14 cellular contexts compared by ENCODE assay signal in the genomic region with DNA sequence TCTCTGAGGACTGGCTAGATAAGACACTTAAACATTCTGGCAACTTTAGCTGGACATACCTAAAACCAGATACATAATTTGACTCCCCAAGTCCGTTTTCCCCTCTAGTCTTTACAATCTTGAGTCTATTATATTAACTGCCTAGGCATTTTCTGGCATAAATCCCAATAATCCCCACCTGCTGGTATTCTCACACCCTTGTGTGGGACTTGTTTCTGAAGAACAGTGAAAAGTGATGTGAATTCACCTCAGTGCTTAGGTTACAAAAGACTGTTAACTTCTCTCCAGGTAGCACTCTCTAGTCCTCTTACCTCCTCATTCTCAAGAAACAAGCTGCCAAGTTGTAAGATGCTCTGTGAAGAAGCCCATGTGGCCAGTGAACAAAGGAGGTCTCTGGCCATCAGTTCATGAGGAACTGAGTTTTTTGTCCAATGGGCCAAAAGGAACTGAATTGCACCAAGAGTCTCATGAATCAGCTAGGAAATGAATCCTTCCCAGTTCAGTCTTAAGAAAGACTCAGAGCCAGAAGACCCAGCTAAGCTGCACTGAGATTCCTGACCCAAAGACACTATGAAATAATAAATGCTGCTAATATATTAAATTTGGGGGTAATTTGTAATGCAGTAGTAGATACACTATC. TPM values are rescaled to one million over a fixed set of nuclear protein-coding genes. Genes with fewer than 3 reads are reported as not detected.
DNase-seq lines count a peak whose midpoint lies in the region; ATAC-seq and TF ChIP-seq lines count a peak whose summit lies in the region.
"Had no signal": no experiment of that assay in that cellular context is flagged by ENCODE, and none has a peak within 500 bp of the region (broad histone marks: within the 10 kb centered on the region; RNA-seq: fewer than 3 reads in every experiment).

No MANE protein-coding gene starts in this region.

- H3K4me3 ChIP-seq in breast epithelium (no peak overlapping the region), iPS-20b (ENCODE audit: low read length) (no peak overlapping the region), uterus (no peak overlapping the region), mesenchymal stem cell (ENCODE audit: insufficient read depth in 1 of 2, low read depth in 1 of 2, low read length in 2 of 2) (no peak overlapping the region)
- H3K4me3 ChIP-seq: esophagus muscularis mucosa, skin epidermis had no signal

- no peaks in the 10 kb centered on the region for H3K27me3 Mint-ChIP-seq in MCF 10A (ENCODE audit: insufficient read depth, unreplicated experiment)
- H3K27me3 Mint-ChIP-seq in T-helper 17 cell, result no peaks in the 10 kb centered on the region

- H2AFZ ChIP-seq in mesenchymal stem cell (ENCODE audit: low read depth, low read length), result no peak overlapping the region

- H3K4me1 Mint-ChIP-seq in MCF 10A (ENCODE audit: insufficient read depth, unreplicated experiment) (peaks cover 17% of the 10 kb centered on the region), T-helper 17 cell (peaks cover 37% of the 10 kb centered on the region)

- peak; percentile 13 for DNase-seq in MCF 10A (ENCODE audit: unreplicated experiment)
- DNase-seq in breast epithelium (ENCODE audit: low spot score in 2 of 2), result no peak
- DNase-seq in T-helper 17 cell, result no peak
- no peak for DNase-seq in uterus
- DNase-seq in NCI-H1105 (lab: John Stamatoyannopoulos, UW), result no peak
- DNase-seq in mesenchymal stem cell, result no peak
- DNase-seq in left cardiac atrium, result no peak
- DNase-seq: activated T-cell treated with anti-CD3 and anti-CD28 coated beads, Interleukin-2, amount 50 U/mL, for 48 hours; GF-D8; NCI-H446 treated with DMSO at 0.1 percent for 48 hours; SHP77 treated with DMSO at 0.1 percent for 48 hours had no signal

- WGBS in mesenchymal stem cell, result 83% methylated on average over 1 of the region's 1 CpG

- no peak overlapping the region for H2AK5ac ChIP-seq in mesenchymal stem cell (ENCODE audit: low read length, severe bottlenecking)

- no peak for TF ChIP-seq CTCF in MCF 10A (IDR thresholded peaks at IDR 0.05; ENCODE audit: unreplicated experiment)
- no peak for TF ChIP-seq CTCF in breast epithelium (IDR thresholded peaks at IDR 0.05)
- TF ChIP-seq CTCF in uterus (IDR thresholded peaks at IDR 0.05), result no peak

- no peak for TF ChIP-seq POLR2A in breast epithelium (IDR thresholded peaks at IDR 0.05)
- no peak for TF ChIP-seq POLR2A in uterus (IDR thresholded peaks at IDR 0.05)

- H2BK12ac ChIP-seq in mesenchymal stem cell (ENCODE audit: low read length in 2 of 2), result no peak overlapping the region

- peak overlapping the region; percentile 54; the same call in 1 of the 2 replicates for H3K9ac ChIP-seq in iPS-20b (ENCODE audit: low read depth, low read length)
- no peak overlapping the region for H3K9ac ChIP-seq in mesenchymal stem cell (ENCODE audit: low read length)

- no peaks in the 10 kb centered on the region for H3K36me3 ChIP-seq in breast epithelium
- no peaks in the 10 kb centered on the region for H3K36me3 ChIP-seq in iPS-20b (ENCODE audit: insufficient read depth, low read depth, low read length)
- no peaks in the 10 kb centered on the region for H3K36me3 ChIP-seq in uterus
- H3K36me3 ChIP-seq in mesenchymal stem cell (ENCODE audit: control insufficient read depth in 1 of 2, insufficient read depth in 2 of 2, low read depth in 1 of 2, low read length in 2 of 2), result peaks cover 0 to 2% of the 10 kb centered on the region in 2 experiments

- H3K4me1 ChIP-seq in breast epithelium, result no peaks in the 10 kb centered on the region
- peaks cover 4% of the 10 kb centered on the region; the same call in 1 of the 2 replicates for H3K4me1 ChIP-seq in iPS-20b (ENCODE audit: insufficient read depth, low read length)
- H3K4me1 ChIP-seq in uterus, result peaks cover 0 to 7% of the 10 kb centered on the region in 2 donors
- peaks cover 9% of the 10 kb centered on the region for H3K4me1 ChIP-seq in mesenchymal stem cell (ENCODE audit: control insufficient read depth, insufficient read depth, low read depth, low read length)

- BruUV-seq in MCF 10A (replicated peaks; lab: Mats Ljungman, UMichigan), result no TSS peak

- H3K18ac ChIP-seq in mesenchymal stem cell (ENCODE audit: low read depth in 1 of 2, low read length in 2 of 2), result no peak overlapping the region

- H3K36me3 Mint-ChIP-seq in MCF 10A (ENCODE audit: insufficient read depth, unreplicated experiment) (no peaks in the 10 kb centered on the region), T-helper 17 cell (ENCODE audit: low read depth) (peaks cover 5% of the 10 kb centered on the region)

- ATAC-seq in T-helper 17 cell (no peak), left cardiac atrium (no peak)

- no peak overlapping the region for H2BK5ac ChIP-seq in mesenchymal stem cell (ENCODE audit: low read depth, low read length, poor library complexity, severe bottlenecking)

- no peak overlapping the region for H3K23ac ChIP-seq in mesenchymal stem cell (ENCODE audit: low read length in 2 of 2)

- POLR2A ChIA-PET in MCF 10A (lab: Yijun Ruan, JAX), result interaction anchor here (1.5 kb wide), 1 partner anchor 57 kb away, joined by 6 read pairs; no protein-coding TSS in a partner anchor

- H3K79me1 ChIP-seq in mesenchymal stem cell (replicated peaks; ENCODE audit: low read length, poor library complexity, severe bottlenecking), result peaks cover 11% of the 10 kb centered on the region

- H3K9me3 ChIP-seq in breast epithelium, result no peaks in the 10 kb centered on the region
- H3K9me3 ChIP-seq in T-helper 17 cell (ENCODE audit: control insufficient read depth, low read length, poor library complexity, severe bottlenecking), result no peaks in the 10 kb centered on the region
- H3K9me3 ChIP-seq in iPS-20b (ENCODE audit: insufficient read depth, low read depth, low read length), result no peaks in the 10 kb centered on the region
- H3K9me3 ChIP-seq in uterus, result no peaks in the 10 kb centered on the region
- H3K9me3 ChIP-seq in mesenchymal stem cell (ENCODE audit: control insufficient read depth, low read length), result no peaks in the 10 kb centered on the region
- H3K9me3 ChIP-seq: esophagus muscularis mucosa had no signal

- H3K9me3 Mint-ChIP-seq in MCF 10A (ENCODE audit: unreplicated experiment), result no peaks in the 10 kb centered on the region

- peak overlapping the region; percentile 46 for H3K27ac Mint-ChIP-seq in MCF 10A (ENCODE audit: low read depth, unreplicated experiment)
- peak overlapping the region; percentile 16 for H3K27ac Mint-ChIP-seq in T-helper 17 cell

- no peak overlapping the region for H3K4me3 Mint-ChIP-seq in MCF 10A (ENCODE audit: unreplicated experiment)
- no peak overlapping the region for H3K4me3 Mint-ChIP-seq in T-helper 17 cell

- CTCF ChIA-PET in MCF 10A (lab: Yijun Ruan, JAX), result interaction anchor here (0.5 to 1.0 kb wide), 4 partner anchors 10 to 830 kb away, joined by 3 read pairs; no protein-coding TSS in a partner anchor

- H3K27me3 ChIP-seq in breast epithelium (no peaks in the 10 kb centered on the region), iPS-20b (ENCODE audit: insufficient read depth, low read length) (no peaks in the 10 kb centered on the region), uterus (no peaks in the 10 kb centered on the region), mesenchymal stem cell (ENCODE audit: control insufficient read depth in 1 of 2, insufficient read depth in 1 of 2, low read length in 2 of 2) (no peaks in the 10 kb centered on the region)
- H3K27me3 ChIP-seq: esophagus muscularis mucosa had no signal

- no peak overlapping the region for H2BK15ac ChIP-seq in mesenchymal stem cell (ENCODE audit: low read depth, poor library complexity, severe bottlenecking)

- no peak overlapping the region for H2BK120ac ChIP-seq in mesenchymal stem cell (ENCODE audit: low read depth, low read length)

- no peak overlapping the region for H3K14ac ChIP-seq in mesenchymal stem cell (ENCODE audit: low read length in 2 of 2)

- H3K27ac ChIP-seq in breast epithelium, result no peak overlapping the region
- no peak overlapping the region for H3K27ac ChIP-seq in iPS-20b (ENCODE audit: low read length)
- H3K27ac ChIP-seq in uterus, result no peak overlapping the region
- H3K27ac ChIP-seq in mesenchymal stem cell (ENCODE audit: low read length, poor library complexity, severe bottlenecking), result no peak overlapping the region
- H3K27ac ChIP-seq: esophagus muscularis mucosa had no signal

- intact Hi-C loops in MCF 10A (cut with micrococcal nuclease) (loop anchor here (10.0 kb wide), 1 partner anchor 324 kb away; no protein-coding TSS in a partner anchor), breast epithelium (cut with DNase I; ENCODE audit: low total_unique reads) (no loop called here), uterus (cut with DNase I; ENCODE audit: low total_unique reads) (no loop called here), left cardiac atrium (cut with DNase I) (no loop called here)

- H4K8ac ChIP-seq in mesenchymal stem cell (ENCODE audit: low read length), result no peak overlapping the region

- H4K91ac ChIP-seq in mesenchymal stem cell (ENCODE audit: low read length), result no peak overlapping the region

- no peak overlapping the region for H3K4me2 ChIP-seq in mesenchymal stem cell (ENCODE audit: low read length, poor library complexity, severe bottlenecking)

- no peak overlapping the region for H3K4ac ChIP-seq in mesenchymal stem cell (ENCODE audit: low read depth in 1 of 2, low read length in 2 of 2)

RNA-seq across cellular contexts. Expression of gene OSBPL11, which starts 4.1 kb away (rescaled TPM):
- total RNA-seq in MCF 10A (2022) (11.6 and 11.7 TPM in 2 replicates), breast epithelium (10 to 100 TPM; 11.5 to 21.1 (median 14.2) TPM), T-helper 17 cell (1 to 10 TPM; 7.6 to 9.5 TPM), uterus (10 to 100 TPM in 2 of 4 donors, 1 to 10 TPM in 2; 2.6 to 21.1 (median 10.4) TPM), left cardiac atrium (10 to 100 TPM; 11.2 to 13.1 TPM)
- 9.7 TPM for polyA plus RNA-seq in mesenchymal stem cell (2013, experiment 1 of 2)
- polyA plus RNA-seq in mesenchymal stem cell (2013, experiment 2 of 2), result 10.0 TPM
